ENCODE assay signal across 1 cellular context in the genomic region with DNA sequence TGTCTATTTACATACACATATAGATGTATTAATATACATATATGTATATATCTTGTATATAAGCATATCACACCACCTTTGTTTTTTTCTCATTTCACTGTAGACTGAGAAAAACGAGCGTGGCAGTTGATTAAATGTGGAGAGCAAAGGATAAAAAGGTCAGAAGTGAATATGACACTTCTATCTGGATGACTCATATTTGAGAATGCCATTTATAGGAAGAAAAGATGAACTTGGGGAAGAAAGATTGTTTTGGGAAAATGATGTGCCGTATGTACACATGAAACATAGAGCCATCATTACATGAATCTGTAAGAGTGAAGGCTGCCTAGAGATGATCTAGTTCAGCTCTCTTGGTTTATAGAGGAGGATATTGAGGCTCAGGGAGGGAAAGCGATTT.
A peak's percentile ranks its signal among the peaks of the same experiment; 100 is the strongest.
TF ChIP-seq lines count a peak whose summit lies in the region.

No MANE protein-coding gene starts in this region.

TF ChIP-seq in HCT116, 20 proteins besides CTCF, POLR2A, EP300 and RAD21 (continued from another document):
- TF ChIP-seq ZNF274 (IDR thresholded peaks at IDR 0.05; ENCODE audit: low read depth, low read length) (no peak), EZH2 (IDR thresholded peaks at IDR 0.05) (no peak), TCF7L2 (IDR thresholded peaks at IDR 0.05; ENCODE audit: borderline replicate concordance, extremely low read depth, insufficient read depth, insufficient read length) (no peak), SRF (IDR thresholded peaks at IDR 0.05; ENCODE audit: low read depth) (peak; percentile 26; the same call in 1 of the 2 replicates), ELF1 (IDR thresholded peaks at IDR 0.05; ENCODE audit: borderline replicate concordance, low read depth) (no peak)
- TF ChIP-seq, protein P1, sequence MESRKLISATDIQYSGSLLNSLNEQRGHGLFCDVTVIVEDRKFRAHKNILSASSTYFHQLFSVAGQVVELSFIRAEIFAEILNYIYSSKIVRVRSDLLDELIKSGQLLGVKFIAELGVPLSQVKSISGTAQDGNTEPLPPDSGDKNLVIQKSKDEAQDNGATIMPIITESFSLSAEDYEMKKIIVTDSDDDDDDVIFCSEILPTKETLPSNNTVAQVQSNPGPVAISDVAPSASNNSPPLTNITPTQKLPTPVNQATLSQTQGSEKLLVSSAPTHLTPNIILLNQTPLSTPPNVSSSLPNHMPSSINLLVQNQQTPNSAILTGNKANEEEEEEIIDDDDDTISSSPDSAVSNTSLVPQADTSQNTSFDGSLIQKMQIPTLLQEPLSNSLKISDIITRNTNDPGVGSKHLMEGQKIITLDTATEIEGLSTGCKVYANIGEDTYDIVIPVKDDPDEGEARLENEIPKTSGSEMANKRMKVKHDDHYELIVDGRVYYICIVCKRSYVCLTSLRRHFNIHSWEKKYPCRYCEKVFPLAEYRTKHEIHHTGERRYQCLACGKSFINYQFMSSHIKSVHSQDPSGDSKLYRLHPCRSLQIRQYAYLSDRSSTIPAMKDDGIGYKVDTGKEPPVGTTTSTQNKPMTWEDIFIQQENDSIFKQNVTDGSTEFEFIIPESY (IDR thresholded peaks at IDR 0.05; ENCODE audit: extremely low read depth, insufficient replicate concordance, low read length), result no peak
TF ChIP-seq in HCT116: peak in this region for 1.
